Comparison of ENCODE assay signal across 1 cellular context in the genomic region with DNA sequence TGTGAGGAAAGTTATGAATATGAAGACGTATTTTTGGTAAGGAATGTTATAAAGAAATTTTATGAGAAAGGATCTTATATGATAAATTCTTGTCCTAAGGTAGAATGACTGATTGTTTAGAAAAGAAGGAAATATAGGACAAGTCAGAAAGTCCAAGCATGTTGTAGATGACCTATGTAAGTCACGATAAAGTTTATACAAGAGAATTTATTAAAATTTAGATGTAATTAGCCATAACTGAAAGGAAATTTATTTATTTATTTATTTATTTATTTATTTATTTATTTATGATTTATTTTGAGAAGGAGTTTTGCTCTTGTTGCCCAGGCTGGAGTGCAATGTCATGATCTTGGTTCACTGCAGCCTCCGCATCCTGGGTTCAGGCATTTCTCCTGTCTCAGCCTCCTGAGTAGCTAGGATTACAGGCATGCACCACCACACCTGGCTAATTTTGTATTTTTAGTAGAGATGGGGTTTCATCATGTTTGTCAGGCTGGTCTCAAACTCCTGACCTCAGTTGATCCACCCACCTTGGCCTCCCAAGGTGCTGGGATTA.
TF ChIP-seq lines count a peak whose summit lies in the region.

No MANE protein-coding gene starts in this region.

TF ChIP-seq in HEK293, 187 proteins besides CTCF, POLR2A, EP300 and RAD21 (continued from another document):
- TF ChIP-seq, protein P1, sequence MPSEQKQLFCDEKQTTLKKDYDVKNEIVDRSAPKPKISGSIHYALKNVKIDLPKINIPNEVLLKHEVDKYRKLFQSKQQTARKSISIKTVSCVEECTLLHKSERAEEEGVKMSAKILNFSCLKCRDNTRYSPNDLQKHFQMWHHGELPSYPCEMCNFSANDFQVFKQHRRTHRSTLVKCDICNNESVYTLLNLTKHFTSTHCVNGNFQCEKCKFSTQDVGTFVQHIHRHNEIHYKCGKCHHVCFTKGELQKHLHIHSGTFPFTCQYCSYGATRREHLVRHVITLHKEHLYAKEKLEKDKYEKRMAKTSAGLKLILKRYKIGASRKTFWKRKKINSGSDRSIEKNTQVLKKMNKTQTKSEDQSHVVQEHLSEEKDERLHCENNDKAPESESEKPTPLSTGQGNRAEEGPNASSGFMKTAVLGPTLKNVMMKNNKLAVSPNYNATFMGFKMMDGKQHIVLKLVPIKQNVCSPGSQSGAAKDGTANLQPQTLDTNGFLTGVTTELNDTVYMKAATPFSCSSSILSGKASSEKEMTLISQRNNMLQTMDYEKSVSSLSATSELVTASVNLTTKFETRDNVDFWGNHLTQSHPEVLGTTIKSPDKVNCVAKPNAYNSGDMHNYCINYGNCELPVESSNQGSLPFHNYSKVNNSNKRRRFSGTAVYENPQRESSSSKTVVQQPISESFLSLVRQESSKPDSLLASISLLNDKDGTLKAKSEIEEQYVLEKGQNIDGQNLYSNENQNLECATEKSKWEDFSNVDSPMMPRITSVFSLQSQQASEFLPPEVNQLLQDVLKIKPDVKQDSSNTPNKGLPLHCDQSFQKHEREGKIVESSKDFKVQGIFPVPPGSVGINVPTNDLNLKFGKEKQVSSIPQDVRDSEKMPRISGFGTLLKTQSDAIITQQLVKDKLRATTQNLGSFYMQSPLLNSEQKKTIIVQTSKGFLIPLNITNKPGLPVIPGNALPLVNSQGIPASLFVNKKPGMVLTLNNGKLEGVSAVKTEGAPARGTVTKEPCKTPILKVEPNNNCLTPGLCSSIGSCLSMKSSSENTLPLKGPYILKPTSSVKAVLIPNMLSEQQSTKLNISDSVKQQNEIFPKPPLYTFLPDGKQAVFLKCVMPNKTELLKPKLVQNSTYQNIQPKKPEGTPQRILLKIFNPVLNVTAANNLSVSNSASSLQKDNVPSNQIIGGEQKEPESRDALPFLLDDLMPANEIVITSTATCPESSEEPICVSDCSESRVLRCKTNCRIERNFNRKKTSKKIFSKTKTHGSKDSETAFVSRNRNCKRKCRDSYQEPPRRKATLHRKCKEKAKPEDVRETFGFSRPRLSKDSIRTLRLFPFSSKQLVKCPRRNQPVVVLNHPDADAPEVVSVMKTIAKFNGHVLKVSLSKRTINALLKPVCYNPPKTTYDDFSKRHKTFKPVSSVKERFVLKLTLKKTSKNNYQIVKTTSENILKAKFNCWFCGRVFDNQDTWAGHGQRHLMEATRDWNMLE (tag by site-specific recombination; conservative IDR thresholded peaks at IDR 0.05; ENCODE audit: low read depth) = peak; percentile 74
- peak; percentile 30 for TF ChIP-seq ZNF654 (tag by site-specific recombination; IDR thresholded peaks at IDR 0.05; ENCODE audit: low read depth)
- 0 out of 2 replicates have a peak, but pooled peaks have one; percentile 21 for TF ChIP-seq ZNF610 (tag by site-specific recombination; IDR thresholded peaks at IDR 0.05; ENCODE audit: borderline replicate concordance)
- TF ChIP-seq ZNF510 (tag by site-specific recombination; IDR thresholded peaks at IDR 0.05; ENCODE audit: insufficient replicate concordance) = peak; percentile 49
- TF ChIP-seq, protein P2, sequence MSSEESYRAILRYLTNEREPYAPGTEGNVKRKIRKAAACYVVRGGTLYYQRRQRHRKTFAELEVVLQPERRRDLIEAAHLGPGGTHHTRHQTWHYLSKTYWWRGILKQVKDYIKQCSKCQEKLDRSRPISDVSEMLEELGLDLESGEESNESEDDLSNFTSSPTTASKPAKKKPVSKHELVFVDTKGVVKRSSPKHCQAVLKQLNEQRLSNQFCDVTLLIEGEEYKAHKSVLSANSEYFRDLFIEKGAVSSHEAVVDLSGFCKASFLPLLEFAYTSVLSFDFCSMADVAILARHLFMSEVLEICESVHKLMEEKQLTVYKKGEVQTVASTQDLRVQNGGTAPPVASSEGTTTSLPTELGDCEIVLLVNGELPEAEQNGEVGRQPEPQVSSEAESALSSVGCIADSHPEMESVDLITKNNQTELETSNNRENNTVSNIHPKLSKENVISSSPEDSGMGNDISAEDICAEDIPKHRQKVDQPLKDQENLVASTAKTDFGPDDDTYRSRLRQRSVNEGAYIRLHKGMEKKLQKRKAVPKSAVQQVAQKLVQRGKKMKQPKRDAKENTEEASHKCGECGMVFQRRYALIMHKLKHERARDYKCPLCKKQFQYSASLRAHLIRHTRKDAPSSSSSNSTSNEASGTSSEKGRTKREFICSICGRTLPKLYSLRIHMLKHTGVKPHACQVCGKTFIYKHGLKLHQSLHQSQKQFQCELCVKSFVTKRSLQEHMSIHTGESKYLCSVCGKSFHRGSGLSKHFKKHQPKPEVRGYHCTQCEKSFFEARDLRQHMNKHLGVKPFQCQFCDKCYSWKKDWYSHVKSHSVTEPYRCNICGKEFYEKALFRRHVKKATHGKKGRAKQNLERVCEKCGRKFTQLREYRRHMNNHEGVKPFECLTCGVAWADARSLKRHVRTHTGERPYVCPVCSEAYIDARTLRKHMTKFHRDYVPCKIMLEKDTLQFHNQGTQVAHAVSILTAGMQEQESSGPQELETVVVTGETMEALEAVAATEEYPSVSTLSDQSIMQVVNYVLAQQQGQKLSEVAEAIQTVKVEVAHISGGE (tag by site-specific recombination; conservative IDR thresholded peaks at IDR 0.05; ENCODE audit: low read depth) = peak; percentile 52; the same call in 1 of the 2 replicates
- TF ChIP-seq ZNF140 (tag by site-specific recombination; IDR thresholded peaks at IDR 0.05) = peak; percentile 53; the same call in 1 of the 2 replicates
- TF ChIP-seq ZXDB (tag by site-specific recombination; IDR thresholded peaks at IDR 0.05) = 0 out of 2 replicates have a peak, but pooled peaks have one; percentile 29
- TF ChIP-seq ZNF394 (tag by site-specific recombination; IDR thresholded peaks at IDR 0.05; ENCODE audit: borderline replicate concordance) = peak; percentile 52; the same call in 1 of the 2 replicates
- TF ChIP-seq ZNF292 (tag by site-specific recombination; IDR thresholded peaks at IDR 0.05; ENCODE audit: borderline replicate concordance, low read depth) = 0 out of 2 replicates have a peak, but pooled peaks have one; percentile 11
- peak; percentile 58 for TF ChIP-seq ZNF426 (tag by site-specific recombination; IDR thresholded peaks at IDR 0.05)
- TF ChIP-seq ZNF629 (tag by site-specific recombination; IDR thresholded peaks at IDR 0.05) = peak; percentile 22; the same call in 1 of the 2 replicates
- peak; percentile 33; the same call in 1 of the 2 replicates for TF ChIP-seq ZBTB8A (tag by site-specific recombination; IDR thresholded peaks at IDR 0.05)
